Comparison of ENCODE assay signal across 28 cellular contexts in the genomic region with DNA sequence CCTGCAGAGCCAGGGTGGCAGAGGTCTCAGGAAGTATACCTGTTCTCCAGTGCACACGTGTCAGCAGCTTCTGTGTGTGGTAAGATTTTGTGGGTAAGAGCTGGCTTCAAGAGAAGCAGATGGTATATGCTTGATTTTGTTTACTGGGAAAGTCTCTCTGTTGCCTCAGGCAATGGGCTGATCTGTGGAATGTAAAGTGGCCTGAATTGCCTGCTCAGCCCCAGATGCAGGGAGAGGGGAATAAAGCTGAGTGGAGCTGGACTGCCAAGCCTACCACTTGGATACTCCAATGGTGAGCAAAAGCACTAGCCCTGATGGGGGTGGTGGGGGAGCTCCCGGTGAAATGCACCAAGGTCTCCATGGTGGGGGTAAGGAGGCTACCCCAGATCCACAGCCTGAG.
A peak's percentile ranks its signal among the peaks of the same experiment; 100 is the strongest.
DNase-seq lines count a peak whose midpoint lies in the region; ATAC-seq and TF ChIP-seq lines count a peak whose summit lies in the region.
"Had no signal": no experiment of that assay in that cellular context is flagged by ENCODE, and none has a peak within 500 bp of the region (broad histone marks: within the 10 kb centered on the region; RNA-seq: fewer than 3 reads in every experiment).

No MANE protein-coding gene starts in this region.

- no peak overlapping the region for H3K4me3 ChIP-seq in mammary epithelial cell (replicated peaks in 1 of 3; ENCODE audit: insufficient read depth in 1 of 3, low read depth in 2 of 3, low read length in 3 of 3)
- H3K4me3 ChIP-seq in breast epithelium, result no peak overlapping the region
- no peak overlapping the region for H3K4me3 ChIP-seq in mesenchymal stem cell (ENCODE audit: insufficient read depth in 1 of 2, low read depth in 1 of 2, low read length in 2 of 2)
- H3K4me3 ChIP-seq: GM23248 had no signal

- H2BK15ac ChIP-seq in mesenchymal stem cell (ENCODE audit: low read depth, poor library complexity, severe bottlenecking), result no peak overlapping the region

- H3K36me3 ChIP-seq in mammary epithelial cell (ENCODE audit: insufficient read depth, low read length) (no peaks in the 10 kb centered on the region), breast epithelium (no peaks in the 10 kb centered on the region), mesenchymal stem cell (ENCODE audit: control insufficient read depth in 1 of 2, insufficient read depth in 2 of 2, low read depth in 1 of 2, low read length in 2 of 2) (no peaks in the 10 kb centered on the region)

- 76% methylated on average over 2 of the region's 2 CpGs for WGBS in mammary epithelial cell (ENCODE audit: low coverage, missing lambda C conversion rate)
- 59% methylated on average over 2 of the region's 2 CpGs for WGBS in mesenchymal stem cell

- TF ChIP-seq POLR2A in breast epithelium (IDR thresholded peaks at IDR 0.05), result no peak

- H3K4me1 ChIP-seq in mammary epithelial cell (ENCODE audit: insufficient read depth, low read length), result peaks cover 7% of the 10 kb centered on the region
- H3K4me1 ChIP-seq in breast epithelium, result no peaks in the 10 kb centered on the region
- peaks cover 4% of the 10 kb centered on the region for H3K4me1 ChIP-seq in foreskin keratinocyte
- no peaks in the 10 kb centered on the region for H3K4me1 ChIP-seq in mesenchymal stem cell (ENCODE audit: control insufficient read depth, insufficient read depth, low read depth, low read length)

- H3K79me1 ChIP-seq in mesenchymal stem cell (replicated peaks; ENCODE audit: low read length, poor library complexity, severe bottlenecking), result no peaks in the 10 kb centered on the region

- no peaks in the 10 kb centered on the region for H4K20me1 ChIP-seq in mammary epithelial cell (ENCODE audit: insufficient read depth, low read length)

- H4K8ac ChIP-seq in mesenchymal stem cell (ENCODE audit: low read length), result no peak overlapping the region

- no peak overlapping the region for H3K4ac ChIP-seq in mesenchymal stem cell (ENCODE audit: low read depth in 1 of 2, low read length in 2 of 2)

- H3K9me3 ChIP-seq in mammary epithelial cell (replicated peaks; ENCODE audit: insufficient read depth, low read length), result peaks cover 12% of the 10 kb centered on the region
- peaks cover 14 to 33% of the 10 kb centered on the region in 2 donors for H3K9me3 ChIP-seq in breast epithelium
- H3K9me3 ChIP-seq in mesenchymal stem cell (ENCODE audit: control insufficient read depth, low read length), result peaks cover 63% of the 10 kb centered on the region

- H3K79me2 ChIP-seq in mammary epithelial cell (ENCODE audit: insufficient read depth, low read length), result no peaks in the 10 kb centered on the region

- TF ChIP-seq CTCF in mammary epithelial cell (conservative IDR thresholded peaks at IDR 0.05 in 1 of 2, IDR thresholded peaks at IDR 0.05 in 1 of 2; ENCODE audit: extremely low read depth in 1 of 2, insufficient read depth in 1 of 2, low read depth in 1 of 2, low read length in 2 of 2), result no peak
- no peak for TF ChIP-seq CTCF in breast epithelium (IDR thresholded peaks at IDR 0.05)
- TF ChIP-seq CTCF in foreskin keratinocyte (conservative IDR thresholded peaks at IDR 0.05), result no peak

- dilution Hi-C loops in mammary epithelial cell (cut with HindIII; ENCODE audit: low sequenced_read_pairs), result no loop called here

- no peak overlapping the region for H2BK12ac ChIP-seq in mesenchymal stem cell (ENCODE audit: low read length in 2 of 2)

- DNase-seq in mammary epithelial cell (peak; percentile 37), breast epithelium (ENCODE audit: low spot score in 2 of 2) (no peak), foreskin keratinocyte (peak; percentile 29 to 71), mesenchymal stem cell (peak; percentile 40), GM19238 (ENCODE audit: insufficient read length, low spot score) (no peak), G401 (ENCODE audit: low spot score) (no peak), NCI-H2227 (lab: John Stamatoyannopoulos, UW; ENCODE audit: unreplicated experiment) (no peak)
- DNase-seq: Caco-2; CD8-positive, alpha-beta T cell; DMS 273 treated with DMSO at 0.1 percent for 48 hours; DMS79 treated with DMSO at 0.1 percent for 48 hours; GM23248; H7; Karpas-422; MV-4-11; NCI-H1105; NCI-H1436 treated with DMSO at 0.1 percent for 48 hours; NCI-H187 treated with DMSO at 0.1 percent for 48 hours; NCI-H2107; NCI-H446; NCI-H524 treated with DMSO at 0.1 percent for 48 hours; NCI-H82; NK-92 treated with Interleukin-12 subunit alpha and Interleukin-12 subunit beta, amount 100 ng/mL, for 24 hours; SHP77 had no signal

- in situ Hi-C loops in mammary epithelial cell (cut with MboI; ENCODE audit: low sequenced_read_pairs in 2 of 2) (no loop called here), G401 (cut with HindIII; ENCODE audit: low sequenced_read_pairs) (no loop called here)

- no peaks in the 10 kb centered on the region for H3K27me3 ChIP-seq in mammary epithelial cell (ENCODE audit: insufficient read depth, low read length)
- H3K27me3 ChIP-seq in breast epithelium, result no peaks in the 10 kb centered on the region
- H3K27me3 ChIP-seq in foreskin keratinocyte, result no peaks in the 10 kb centered on the region
- H3K27me3 ChIP-seq in mesenchymal stem cell (ENCODE audit: control insufficient read depth in 1 of 2, insufficient read depth in 1 of 2, low read length in 2 of 2), result no peaks in the 10 kb centered on the region

- H3K9ac ChIP-seq in mammary epithelial cell (ENCODE audit: insufficient read depth, low read length) (no peak overlapping the region), mesenchymal stem cell (ENCODE audit: low read length) (no peak overlapping the region)
- H3K9ac ChIP-seq: GM23248 had no signal

- intact Hi-C loops in mammary epithelial cell (cut with micrococcal nuclease), result no loop called here
- intact Hi-C loops in breast epithelium (cut with DNase I; ENCODE audit: low total_unique reads), result no loop called here

- H3K14ac ChIP-seq in mesenchymal stem cell (ENCODE audit: low read length in 2 of 2), result no peak overlapping the region

- CTCF ChIA-PET in mammary epithelial cell (lab: Charles Lee; ENCODE audit: low non-redundant PET), result no interaction called here

- no TSS peak for BruUV-seq in mammary epithelial cell (replicated peaks; lab: Mats Ljungman, UMichigan)

- H2BK120ac ChIP-seq in mesenchymal stem cell (ENCODE audit: low read depth, low read length), result no peak overlapping the region

- no peak overlapping the region for H3K4me2 ChIP-seq in mammary epithelial cell (ENCODE audit: insufficient read depth, low read depth, low read length)
- no peak overlapping the region for H3K4me2 ChIP-seq in mesenchymal stem cell (ENCODE audit: low read length, poor library complexity, severe bottlenecking)

- H3K18ac ChIP-seq in mesenchymal stem cell (ENCODE audit: low read depth in 1 of 2, low read length in 2 of 2), result no peak overlapping the region

- no peak overlapping the region for H2AK5ac ChIP-seq in mesenchymal stem cell (ENCODE audit: low read length, severe bottlenecking)

- H2AFZ ChIP-seq in mammary epithelial cell (ENCODE audit: low read depth, low read length) (no peak overlapping the region), mesenchymal stem cell (ENCODE audit: low read depth, low read length) (no peak overlapping the region)
- H2AFZ ChIP-seq: GM23248 had no signal

- no peak overlapping the region for H4K91ac ChIP-seq in mesenchymal stem cell (ENCODE audit: low read length)

- ATAC-seq in foreskin keratinocyte, result no peak
- ATAC-seq: CD8-positive, alpha-beta T cell; HepG2 had no signal

- H3K23ac ChIP-seq in mesenchymal stem cell (ENCODE audit: low read length in 2 of 2), result no peak overlapping the region

- H3K27ac ChIP-seq in mammary epithelial cell (ENCODE audit: insufficient read depth, low read depth, low read length) (no peak overlapping the region), breast epithelium (no peak overlapping the region), foreskin keratinocyte (no peak overlapping the region), mesenchymal stem cell (ENCODE audit: low read length, poor library complexity, severe bottlenecking) (no peak overlapping the region)
- H3K27ac ChIP-seq: 22Rv1, C4-2B, GM23248, RWPE1 had no signal

- H2BK5ac ChIP-seq in mesenchymal stem cell (ENCODE audit: low read depth, low read length, poor library complexity, severe bottlenecking), result no peak overlapping the region

Comparison
In these comparisons a context has a peak if more than half of its experiments do, and no peak if none do; other contexts are left out.
1. DNase-seq: peak in mammary epithelial cell (single experiment), foreskin keratinocyte (2 of 2) and mesenchymal stem cell (single experiment); none in breast epithelium (0 of 2), GM19238 (single experiment), G401 (single experiment) and NCI-H2227 (single experiment).